ENCODE assay signal across 10 cellular contexts in genomic region chr12:96211989-96212388, GRCh38. TPM values are rescaled to one million over a fixed set of nuclear protein-coding genes. Genes with fewer than 3 reads are reported as not detected.
DNase-seq lines count a peak whose midpoint lies in the region; ATAC-seq and TF ChIP-seq lines count a peak whose summit lies in the region.
"Had no signal": no experiment of that assay in that cellular context is flagged by ENCODE, and none has a peak within 500 bp of the region (broad histone marks: within the 10 kb centered on the region; RNA-seq: fewer than 3 reads in every experiment).

No MANE protein-coding gene starts in this region.

- H3K4me3 ChIP-seq in smooth muscle cell = no peak overlapping the region

- no peak for TF ChIP-seq CTCF in smooth muscle cell (IDR thresholded peaks at IDR 0.05; ENCODE audit: borderline replicate concordance, insufficient read depth, poor library complexity, severe bottlenecking)

- H3K4me1 ChIP-seq in smooth muscle cell (ENCODE audit: low read depth) = peaks cover 3% of the 10 kb centered on the region

- no peak overlapping the region for H3K9ac ChIP-seq in smooth muscle cell (ENCODE audit: low read depth)

- H3K4me2 ChIP-seq in smooth muscle cell = peak overlapping the region; percentile 52

- peaks cover 98% of the 10 kb centered on the region for H4K20me1 ChIP-seq in smooth muscle cell (ENCODE audit: low read depth)

- intact Hi-C loops in left colon (cut with DNase I, micrococcal nuclease) = loop anchor here in 1 of 2 donors (10.0 kb wide), 1 partner anchor 147 kb away; no protein-coding TSS in a partner anchor

- WGBS in smooth muscle cell (ENCODE audit: low lambda C conversion rate) = 69% methylated on average over 3 of the region's 3 CpGs

- ATAC-seq in activated CD8-positive, alpha-beta memory T cell treated with anti-CD3 and anti-CD28 coated beads, Interleukin-2, amount 10 ng/mL, durations not matched to agents 7 days and 5 days = no peak
- no peak for ATAC-seq in T-cell (replicated peaks in 1 of 4)
- ATAC-seq in left colon = no peak
- ATAC-seq in HG03521 (IDR thresholded peaks at IDR 0.05; ENCODE audit: unreplicated experiment) = no peak

- H3K27ac ChIP-seq in epithelial cell of prostate (peak overlapping the region; percentile 100), smooth muscle cell (ENCODE audit: low read depth) (peak overlapping the region; percentile 15)

- no peaks in the 10 kb centered on the region for H3K27me3 ChIP-seq in smooth muscle cell (ENCODE audit: low read depth)

- peaks cover 65% of the 10 kb centered on the region for H3K4me1 Mint-ChIP-seq in activated CD8-positive, alpha-beta memory T cell treated with anti-CD3 and anti-CD28 coated beads, Interleukin-2, amount 10 ng/mL, durations not matched to agents 7 days and 5 days
- peaks cover 89 to 91% (median 90%) of the 10 kb centered on the region in 3 donors for H3K4me1 Mint-ChIP-seq in T-cell

- H3K36me3 ChIP-seq in smooth muscle cell (ENCODE audit: low read depth) = no peaks in the 10 kb centered on the region

- no peaks in the 10 kb centered on the region for H3K9me3 Mint-ChIP-seq in activated CD8-positive, alpha-beta memory T cell treated with anti-CD3 and anti-CD28 coated beads, Interleukin-2, amount 10 ng/mL, durations not matched to agents 7 days and 5 days (ENCODE audit: low read depth)
- no peaks in the 10 kb centered on the region for H3K9me3 Mint-ChIP-seq in T-cell

- no peak overlapping the region for H2AFZ ChIP-seq in smooth muscle cell (ENCODE audit: low read depth)

- peaks cover 87% of the 10 kb centered on the region for H3K79me2 ChIP-seq in smooth muscle cell (ENCODE audit: low read depth)

- no peaks in the 10 kb centered on the region for H3K9me3 ChIP-seq in smooth muscle cell (replicated peaks; ENCODE audit: low read depth)

- POLR2A ChIA-PET in T-cell (lab: Charles Lee) = interaction anchor here (0.6 to 1.3 kb wide), 6 partner anchors 10 to 273 kb away, joined by 3 to 9 read pairs (median 4); no protein-coding TSS in a partner anchor

- no peak for DNase-seq in activated CD8-positive, alpha-beta memory T cell treated with anti-CD3 and anti-CD28 coated beads, Interleukin-2, amount 10 ng/mL, durations not matched to agents 7 days and 5 days
- no peak for DNase-seq in activated CD8-positive, alpha-beta memory T cell treated with anti-CD3 and anti-CD28 coated beads for 24 hours
- DNase-seq in T-cell (no peak), epithelial cell of prostate (ENCODE audit: low read depth, low spot score) (no peak), smooth muscle cell (lab: John Stamatoyannopoulos, UW; ENCODE audit: unreplicated experiment) (no peak), NCI-H2029 (lab: John Stamatoyannopoulos, UW) (no peak), left colon (no peak)
- DNase-seq: kidney, NCI-H187 treated with DMSO at 0.1 percent for 48 hours had no signal

- peaks cover 10% of the 10 kb centered on the region for H3F3A ChIP-seq in smooth muscle cell (ENCODE audit: low read depth)

- peak overlapping the region; percentile 8 for H3K27ac Mint-ChIP-seq in activated CD8-positive, alpha-beta memory T cell treated with anti-CD3 and anti-CD28 coated beads, Interleukin-2, amount 10 ng/mL, durations not matched to agents 7 days and 5 days
- peak overlapping the region; percentile 90 to 97 for H3K27ac Mint-ChIP-seq in T-cell

- CTCF ChIA-PET in activated CD8-positive, alpha-beta memory T cell treated with anti-CD3 and anti-CD28 coated beads, Interleukin-2, amount 10 ng/mL, durations not matched to agents 7 days and 5 days (lab: Charles Lee) = interaction anchor here (0.7 to 8.9 kb wide), 18 partner anchors 8 to 305 kb away, joined by 3 to 92 read pairs (median 4); partner anchors contain the start of genes CDK17 and CFAP54
- CTCF ChIA-PET in T-cell (lab: Charles Lee) = interaction anchor here (0.6 to 2.7 kb wide), 10 partner anchors 13 to 987 kb away, joined by 3 to 17 read pairs (median 6); no protein-coding TSS in a partner anchor

- peak overlapping the region; percentile 23 for H3K4me3 Mint-ChIP-seq in activated CD8-positive, alpha-beta memory T cell treated with anti-CD3 and anti-CD28 coated beads, Interleukin-2, amount 10 ng/mL, durations not matched to agents 7 days and 5 days
- peak overlapping the region; percentile 25 to 79 (median 46) for H3K4me3 Mint-ChIP-seq in T-cell

- peaks cover 2% of the 10 kb centered on the region for H3K36me3 Mint-ChIP-seq in activated CD8-positive, alpha-beta memory T cell treated with anti-CD3 and anti-CD28 coated beads, Interleukin-2, amount 10 ng/mL, durations not matched to agents 7 days and 5 days
- no peaks in the 10 kb centered on the region for H3K36me3 Mint-ChIP-seq in T-cell

- no peaks in the 10 kb centered on the region for H3K27me3 Mint-ChIP-seq in activated CD8-positive, alpha-beta memory T cell treated with anti-CD3 and anti-CD28 coated beads, Interleukin-2, amount 10 ng/mL, durations not matched to agents 7 days and 5 days
- H3K27me3 Mint-ChIP-seq in T-cell = no peaks in the 10 kb centered on the region

RNA-seq across cellular contexts. Expression of gene ELK3, which starts 17.8 kb away (rescaled TPM):
- total RNA-seq in activated CD8-positive, alpha-beta memory T cell treated with anti-CD3 and anti-CD28 coated beads, Interleukin-2, amount 10 ng/mL, durations not matched to agents 7 days and 5 days = 10 to 100 TPM; 16.1 to 17.1 TPM
- total RNA-seq in T-cell (10 to 100 TPM; 33.8 to 62.7 (median 55.5) TPM), smooth muscle cell (44.3 and 45.6 TPM in 2 replicates), left colon (1 to 10 TPM; 7.7 to 9.2 TPM)
- 36.8 and 43.1 TPM in 2 replicates for polyA plus RNA-seq in smooth muscle cell
